ENCODE assay signal across 21 cellular contexts in genomic region chr3:36696799-36697198, GRCh38.
DNase-seq lines count a peak whose midpoint lies in the region; TF ChIP-seq lines count a peak whose summit lies in the region.
"Had no signal": no experiment of that assay in that cellular context is flagged by ENCODE, and none has a peak within 500 bp of the region (broad histone marks: within the 10 kb centered on the region; RNA-seq: fewer than 3 reads in every experiment).

No MANE protein-coding gene starts in this region.

- H3K36me3 Mint-ChIP-seq in MCF 10A (ENCODE audit: insufficient read depth, unreplicated experiment), result no peaks in the 10 kb centered on the region
- no peaks in the 10 kb centered on the region for H3K36me3 Mint-ChIP-seq in neural progenitor cell
- H3K36me3 Mint-ChIP-seq: CD14-positive monocyte had no signal

- TF ChIP-seq CTCF in MCF 10A (IDR thresholded peaks at IDR 0.05; ENCODE audit: unreplicated experiment) (no peak), mammary epithelial cell (conservative IDR thresholded peaks at IDR 0.05 in 1 of 2, IDR thresholded peaks at IDR 0.05 in 1 of 2; ENCODE audit: extremely low read depth in 1 of 2, insufficient read depth in 1 of 2, low read depth in 1 of 2, low read length in 2 of 2) (no peak), neural progenitor cell (IDR thresholded peaks at IDR 0.05) (no peak)

- BruUV-seq in MCF 10A (replicated peaks; lab: Mats Ljungman, UMichigan) (no TSS peak), mammary epithelial cell (replicated peaks; lab: Mats Ljungman, UMichigan) (no TSS peak)

- H3K27ac ChIP-seq in mammary epithelial cell (ENCODE audit: insufficient read depth, low read depth, low read length), result no peak overlapping the region
- no peak overlapping the region for H3K27ac ChIP-seq in SJCRH30
- no peak overlapping the region for H3K27ac ChIP-seq in neural progenitor cell
- H3K27ac ChIP-seq: Peyer's patch had no signal

- H3K9me3 ChIP-seq in mammary epithelial cell (replicated peaks; ENCODE audit: insufficient read depth, low read length), result no peaks in the 10 kb centered on the region
- no peaks in the 10 kb centered on the region for H3K9me3 ChIP-seq in SJCRH30 (replicated peaks)
- H3K9me3 ChIP-seq in neural progenitor cell (ENCODE audit: low read depth), result no peaks in the 10 kb centered on the region
- H3K9me3 ChIP-seq: Peyer's patch had no signal

- H3K9ac ChIP-seq in mammary epithelial cell (ENCODE audit: insufficient read depth, low read length) (no peak overlapping the region), neural progenitor cell (no peak overlapping the region)

- no peaks in the 10 kb centered on the region for H3K9me3 Mint-ChIP-seq in MCF 10A (ENCODE audit: unreplicated experiment)
- H3K9me3 Mint-ChIP-seq in neural progenitor cell, result peaks cover 7% of the 10 kb centered on the region

- no peaks in the 10 kb centered on the region for H3K79me2 ChIP-seq in mammary epithelial cell (ENCODE audit: insufficient read depth, low read length)
- no peaks in the 10 kb centered on the region for H3K79me2 ChIP-seq in neural progenitor cell (ENCODE audit: low read depth)

- WGBS in mammary epithelial cell (ENCODE audit: low coverage, missing lambda C conversion rate), result 100% methylated on average over 2 of the region's 2 CpGs

- POLR2A ChIA-PET in MCF 10A (lab: Yijun Ruan, JAX), result no interaction called here

- no peak overlapping the region for H3K4me2 ChIP-seq in mammary epithelial cell (ENCODE audit: insufficient read depth, low read depth, low read length)
- H3K4me2 ChIP-seq in neural progenitor cell, result no peak overlapping the region

- H3K4me1 Mint-ChIP-seq in MCF 10A (ENCODE audit: insufficient read depth, unreplicated experiment), result peaks cover 36% of the 10 kb centered on the region
- H3K4me1 Mint-ChIP-seq in neural progenitor cell, result no peaks in the 10 kb centered on the region
- H3K4me1 Mint-ChIP-seq: B cell, CD14-positive monocyte had no signal

- no peak for DNase-seq in MCF 10A (ENCODE audit: unreplicated experiment)
- no peak for DNase-seq in mammary epithelial cell
- DNase-seq in SJCRH30, result peak; percentile 15 to 48
- no peak for DNase-seq in neural progenitor cell (ENCODE audit: low spot score)
- no peak for DNase-seq in LoVo (ENCODE audit: low spot score)
- DNase-seq in putamen (ENCODE audit: low spot score), result no peak
- no peak for DNase-seq in DMS 273 treated with DMSO at 0.1 percent for 48 hours (lab: John Stamatoyannopoulos, UW)
- DNase-seq: Calu3, DND-41, H9, KBM-7, NCI-H1048, NCI-H1694, NCI-H2029 treated with DMSO at 0.1 percent for 48 hours, NCI-H2227 treated with DMSO at 0.1 percent for 48 hours, NCI-H526 treated with DMSO at 0.1 percent for 48 hours, Peyer's patch, SIG-M5, T-helper 1 cell had no signal

- intact Hi-C loops in MCF 10A (cut with micrococcal nuclease), result loop anchor here (5.0 to 10.0 kb wide), 2 partner anchors 49 to 332 kb away; no protein-coding TSS in a partner anchor
- intact Hi-C loops in mammary epithelial cell (cut with micrococcal nuclease), result loop anchor here (5.0 kb wide), 1 partner anchor 314 kb away; the partner anchor contains the start of gene STAC

- dilution Hi-C loops in mammary epithelial cell (cut with HindIII; ENCODE audit: low sequenced_read_pairs), result no loop called here

- no peaks in the 10 kb centered on the region for H3K36me3 ChIP-seq in mammary epithelial cell (ENCODE audit: insufficient read depth, low read length)
- H3K36me3 ChIP-seq in SJCRH30, result no peaks in the 10 kb centered on the region
- H3K36me3 ChIP-seq in neural progenitor cell, result no peaks in the 10 kb centered on the region
- H3K36me3 ChIP-seq: Peyer's patch had no signal

- H3K27ac Mint-ChIP-seq in MCF 10A (ENCODE audit: low read depth, unreplicated experiment), result peak overlapping the region; percentile 16
- H3K27ac Mint-ChIP-seq in neural progenitor cell, result no peak overlapping the region
- H3K27ac Mint-ChIP-seq: B cell, H9 had no signal

- H3K4me3 ChIP-seq in mammary epithelial cell (replicated peaks in 1 of 3; ENCODE audit: insufficient read depth in 1 of 3, low read depth in 2 of 3, low read length in 3 of 3) (no peak overlapping the region), SJCRH30 (no peak overlapping the region), neural progenitor cell (no peak overlapping the region)
- H3K4me3 ChIP-seq: Peyer's patch had no signal

- in situ Hi-C loops in mammary epithelial cell (cut with MboI; ENCODE audit: low sequenced_read_pairs in 2 of 2), result no loop called here

- H3F3A ChIP-seq in neural progenitor cell (ENCODE audit: low read depth), result no peaks in the 10 kb centered on the region

- H3K4me1 ChIP-seq in mammary epithelial cell (ENCODE audit: insufficient read depth, low read length) (peaks cover 26% of the 10 kb centered on the region), SJCRH30 (no peaks in the 10 kb centered on the region), neural progenitor cell (peaks cover 8% of the 10 kb centered on the region)
- H3K4me1 ChIP-seq: Peyer's patch had no signal

- no peaks in the 10 kb centered on the region for H3K27me3 Mint-ChIP-seq in MCF 10A (ENCODE audit: insufficient read depth, unreplicated experiment)
- no peaks in the 10 kb centered on the region for H3K27me3 Mint-ChIP-seq in neural progenitor cell (ENCODE audit: insufficient read depth, low read depth)
- H3K27me3 Mint-ChIP-seq: B cell had no signal

- H3K4me3 Mint-ChIP-seq in MCF 10A (ENCODE audit: unreplicated experiment), result no peak overlapping the region
- H3K4me3 Mint-ChIP-seq in neural progenitor cell, result no peak overlapping the region
- H3K4me3 Mint-ChIP-seq: B cell, CD14-positive monocyte, H9 had no signal

- CTCF ChIA-PET in MCF 10A (lab: Yijun Ruan, JAX), result interaction anchor here (0.8 to 6.7 kb wide), 7 partner anchors 41 to 731 kb away, joined by 3 to 66 read pairs (median 3); no protein-coding TSS in a partner anchor
- CTCF ChIA-PET in mammary epithelial cell (lab: Charles Lee; ENCODE audit: low non-redundant PET), result no interaction called here

- H2AFZ ChIP-seq in mammary epithelial cell (ENCODE audit: low read depth, low read length), result no peak overlapping the region
- H2AFZ ChIP-seq in neural progenitor cell (replicated peaks), result peak overlapping the region; percentile 55

- no peaks in the 10 kb centered on the region for H3K27me3 ChIP-seq in mammary epithelial cell (ENCODE audit: insufficient read depth, low read length)
- no peaks in the 10 kb centered on the region for H3K27me3 ChIP-seq in SJCRH30
- no peaks in the 10 kb centered on the region for H3K27me3 ChIP-seq in neural progenitor cell
- H3K27me3 ChIP-seq: Peyer's patch had no signal

- H4K20me1 ChIP-seq in mammary epithelial cell (ENCODE audit: insufficient read depth, low read length), result no peaks in the 10 kb centered on the region
- no peaks in the 10 kb centered on the region for H4K20me1 ChIP-seq in neural progenitor cell (ENCODE audit: low read depth)

Comparison
In these comparisons a context has a peak if more than half of its experiments do, and no peak if none do; other contexts are left out.
1. DNase-seq: peak in SJCRH30 (2 of 2); none in MCF 10A (single experiment), mammary epithelial cell (single experiment), neural progenitor cell (single experiment), LoVo (single experiment), putamen (single experiment) and DMS 273 treated with DMSO at 0.1 percent for 48 hours (single experiment).